33 cellular contexts compared by ENCODE assay signal in genomic region chr7:131976411-131976810, GRCh38.
"Had no signal": no experiment of that assay in that cellular context is flagged by ENCODE, and none has a peak within 500 bp of the region (broad histone marks: within the 10 kb centered on the region; RNA-seq: fewer than 3 reads in every experiment).

No MANE protein-coding gene starts in this region.

- DNase-seq: Karpas-422, Kasumi-1, MG63, MM.1S, MV-4-11, NCI-H1048, NCI-H1092, NCI-H1092 treated with DMSO at 0.1 percent for 48 hours, NCI-H1105, NCI-H1105 treated with DMSO at 0.1 percent for 48 hours, NCI-H1417, NCI-H1417 treated with DMSO at 0.1 percent for 48 hours, NCI-H1436, NCI-H1436 treated with DMSO at 0.1 percent for 48 hours, NCI-H146, NCI-H187, NCI-H187 treated with DMSO at 0.1 percent for 48 hours, NCI-H1930, NCI-H2029, NCI-H2029 treated with DMSO at 0.1 percent for 48 hours, NCI-H2081, NCI-H2081 treated with DMSO at 0.1 percent for 48 hours, NCI-H2107, NCI-H2171, NCI-H2171 treated with DMSO at 0.1 percent for 48 hours, NCI-H2227 treated with DMSO at 0.1 percent for 48 hours, NCI-H226, NCI-H345, NCI-H446, NCI-H446 treated with DMSO at 0.1 percent for 48 hours, NCI-H510A, NCI-H510A treated with DMSO at 0.1 percent for 48 hours, NCI-H524 had no signal
